Comparison of ENCODE assay signal across 8 cellular contexts in genomic region chr1:111204211-111204883, GRCh38. TPM values are rescaled to one million over a fixed set of nuclear protein-coding genes. Genes with fewer than 3 reads are reported as not detected.
DNase-seq lines count a peak whose midpoint lies in the region; ATAC-seq and TF ChIP-seq lines count a peak whose summit lies in the region.

No MANE protein-coding gene starts in this region.

- peak in 1 of 4 donors; percentile 30 for TF ChIP-seq POLR2A in stomach (IDR thresholded peaks at IDR 0.05)

- H3K27ac ChIP-seq in CD4-positive, alpha-beta T cell (ENCODE audit: low read depth, low read length) = peak overlapping the region; percentile 97
- H3K27ac ChIP-seq in stomach (peak overlapping the region; percentile 92 to 97 (median 96)), caudate nucleus (ENCODE audit: low read depth, low read length) (no peak overlapping the region)

- H3K27ac Mint-ChIP-seq in CD4-positive, alpha-beta T cell = peak overlapping the region; percentile 90

- TF ChIP-seq CTCF in CD4-positive, alpha-beta T cell (IDR thresholded peaks at IDR 0.05) = peak; percentile 16
- TF ChIP-seq CTCF in cardiac fibroblast (IDR thresholded peaks at IDR 0.05; ENCODE audit: low read depth, low read length) (no peak), mucosa of descending colon (IDR thresholded peaks at IDR 0.05) (no peak), stomach (IDR thresholded peaks at IDR 0.05) (peak in 1 of 7 experiments; percentile 4)

- H3K36me3 ChIP-seq in mucosa of descending colon (ENCODE audit: low read depth) (no peaks in the 10 kb centered on the region), stomach (no peaks in the 10 kb centered on the region)

- intact Hi-C loops in CD4-positive, alpha-beta T cell (cut with DNase I, micrococcal nuclease) = loop anchor here in 1 of 2 experiments (10.0 kb wide), 2 partner anchors 420 to 580 kb away; no protein-coding TSS in a partner anchor
- intact Hi-C loops in mucosa of descending colon (cut with DNase I, micrococcal nuclease) = no loop called here
- intact Hi-C loops in stomach (cut with DNase I; ENCODE audit: low total_unique reads) = no loop called here

- POLR2A ChIA-PET in CD4-positive, alpha-beta T cell (lab: Charles Lee) = interaction anchor here (0.9 to 15.0 kb wide), 9 partner anchors 9 to 196 kb away, joined by 3 to 756 read pairs (median 4); partner anchors contain the start of genes CEPT1, CHI3L2 and DRAM2

- peak overlapping the region; percentile 99 for H3K4me3 Mint-ChIP-seq in CD4-positive, alpha-beta T cell

- H3K9me3 ChIP-seq in CD4-positive, alpha-beta T cell (ENCODE audit: control insufficient read depth, low read length) = no peaks in the 10 kb centered on the region
- H3K9me3 ChIP-seq in mucosa of descending colon = no peaks in the 10 kb centered on the region
- H3K9me3 ChIP-seq in stomach = no peaks in the 10 kb centered on the region

- peaks cover 28% of the 10 kb centered on the region for H3K36me3 Mint-ChIP-seq in CD4-positive, alpha-beta T cell (ENCODE audit: low read depth)

- H3K27me3 ChIP-seq in CD4-positive, alpha-beta T cell (ENCODE audit: control insufficient read depth, insufficient read depth, low read length) = no peaks in the 10 kb centered on the region
- H3K27me3 ChIP-seq in stomach = peaks cover 0 to 21% (median 0%) of the 10 kb centered on the region in 3 donors

- no peak for TF ChIP-seq EP300 in stomach (IDR thresholded peaks at IDR 0.05)

- peaks cover 87% of the 10 kb centered on the region for H3K4me1 Mint-ChIP-seq in CD4-positive, alpha-beta T cell (ENCODE audit: low read depth)

- H3K4me1 ChIP-seq in mucosa of descending colon (ENCODE audit: low read depth) (peaks cover 32% of the 10 kb centered on the region), stomach (peaks cover 42 to 64% (median 55%) of the 10 kb centered on the region in 4 donors)

- CTCF ChIA-PET in CD4-positive, alpha-beta T cell (lab: Charles Lee) = interaction anchor here (0.8 to 1.7 kb wide), 3 partner anchors 17 to 142 kb away, joined by 3 to 9 read pairs (median 3); no protein-coding TSS in a partner anchor

- no peaks in the 10 kb centered on the region for H3K27me3 Mint-ChIP-seq in CD4-positive, alpha-beta T cell

- H3K9me3 Mint-ChIP-seq in CD4-positive, alpha-beta T cell = no peaks in the 10 kb centered on the region

- peak; percentile 47 to 79 (median 66) for DNase-seq in CD4-positive, alpha-beta T cell
- peak; percentile 78 for DNase-seq in UCSD-AML1 (lab: John Stamatoyannopoulos, UW; ENCODE audit: unreplicated experiment)
- DNase-seq in cardiac fibroblast (ENCODE audit: low read depth in 2 of 2) = no peak
- peak; percentile 89 to 94 (median 94) for DNase-seq in mucosa of descending colon
- peak; percentile 83 for DNase-seq in stomach
- no peak for DNase-seq in caudate nucleus (lab: John Stamatoyannopoulos, UW)

- H3K4me3 ChIP-seq in cardiac fibroblast (replicated peaks in 1 of 2; ENCODE audit: low read depth in 2 of 2, low read length in 2 of 2) (peak overlapping the region; percentile 53 to 57), mucosa of descending colon (peak overlapping the region; percentile 65), stomach (peak overlapping the region; percentile 57 to 76 (median 72))

- WGBS in stomach, 5 donors = 2 to 4% (median 2%) methylated on average over 33 to 58 of the region's 58 CpGs

- ATAC-seq in CD4-positive, alpha-beta T cell (ENCODE audit: poor library complexity) = peak; percentile 65
- ATAC-seq in GM19372 (IDR thresholded peaks at IDR 0.05; ENCODE audit: low read depth, unreplicated experiment) (peak; percentile 71), HG03457 (IDR thresholded peaks at IDR 0.05; ENCODE audit: unreplicated experiment) (peak; percentile 63), mucosa of descending colon (peak; percentile 87)

RNA-seq across cellular contexts. Expression of gene DENND2D, which starts 3.9 kb away (rescaled TPM):
- 10 to 100 TPM; 60.7 to 62.0 TPM for total RNA-seq in CD4-positive, alpha-beta T cell
- total RNA-seq in mucosa of descending colon (10 to 100 TPM; 42.2 to 65.4 (median 63.3) TPM), stomach (100 to 1,000 TPM in 1 of 5 donors, 10 to 100 TPM in 4; 24.6 to 121 (median 36.0) TPM)
- 10 to 100 TPM; 35.4 to 48.5 (median 42.9) TPM for polyA plus RNA-seq in stomach

RNA-seq across cellular contexts. Expression of gene CHI3L2, which starts 23.2 kb away (rescaled TPM):
- 10 to 100 TPM; 13.9 to 15.7 TPM for total RNA-seq in CD4-positive, alpha-beta T cell
- total RNA-seq in mucosa of descending colon (1 to 10 TPM in 2 of 3 donors, under 1 TPM in 1; 0.76 to 3.3 (median 1.1) TPM), stomach (10 to 100 TPM in 1 of 5 donors, 1 to 10 TPM in 1, not detected in 3; 2.8 to 28.1 TPM)
- 1 to 10 TPM; 1.4 to 5.7 (median 2.3) TPM for polyA plus RNA-seq in stomach

Comparison
In these comparisons a context has a peak if more than half of its experiments do, and no peak if none do; other contexts are left out.
1. DNase-seq: peak in CD4-positive, alpha-beta T cell (10 of 10), UCSD-AML1 (single experiment), mucosa of descending colon (3 of 3) and stomach (single experiment); none in cardiac fibroblast (0 of 2) and caudate nucleus (0 of 61).
2. Peak in every context shown above with its lines, with median percentiles within 50 percentile points of each other: ATAC-seq and H3K4me3 ChIP-seq.